9 cellular contexts compared by ENCODE assay signal in genomic region chr2:45938649-45939511, GRCh38.
DNase-seq lines count a peak whose midpoint lies in the region; ATAC-seq, FAIRE-seq and TF ChIP-seq lines count a peak whose summit lies in the region.
"Had no signal": no experiment of that assay in that cellular context is flagged by ENCODE, and none has a peak within 500 bp of the region (broad histone marks: within the 10 kb centered on the region; RNA-seq: fewer than 3 reads in every experiment).

No MANE protein-coding gene starts in this region.

- 23 to 48% (median 41%) methylated on average over 13 of the region's 13 CpGs for WGBS in small intestine, 3 donors

- no peaks in the 10 kb centered on the region for H3K27me3 ChIP-seq in right atrium auricular region
- H3K27me3 ChIP-seq in small intestine (ENCODE audit: control insufficient read depth in 2 of 2, insufficient read depth in 2 of 2, low read length in 2 of 2) = no peaks in the 10 kb centered on the region

- TF ChIP-seq CTCF in right atrium auricular region (IDR thresholded peaks at IDR 0.05) = no peak

- no peak for ATAC-seq in GM21786 (IDR thresholded peaks at IDR 0.05; ENCODE audit: unreplicated experiment)
- ATAC-seq in GM18873 (IDR thresholded peaks at IDR 0.05; ENCODE audit: low FRiP score, unreplicated experiment) = no peak

- no peak for FAIRE-seq in small intestine (lab: Jason Lieb, UNC)

- peak overlapping the region; percentile 45 to 55 for H3K27ac ChIP-seq in right atrium auricular region
- H3K27ac ChIP-seq in small intestine (ENCODE audit: low read depth in 1 of 2, low read length in 1 of 2) = peak overlapping the region; percentile 30 to 75

- H3K9me3 ChIP-seq in right atrium auricular region (no peaks in the 10 kb centered on the region), small intestine (ENCODE audit: control insufficient read depth, low read depth) (no peaks in the 10 kb centered on the region)

- H3K4me1 ChIP-seq in right atrium auricular region (peaks cover 0 to 28% of the 10 kb centered on the region in 2 donors), small intestine (ENCODE audit: control insufficient read depth in 2 of 2, insufficient read depth in 1 of 2, low read depth in 1 of 2, low read length in 1 of 2) (peaks cover 0 to 2% of the 10 kb centered on the region in 2 donors)

- H3K36me3 ChIP-seq in right atrium auricular region = no peaks in the 10 kb centered on the region
- H3K36me3 ChIP-seq in small intestine (ENCODE audit: control insufficient read depth in 2 of 2, insufficient read depth in 2 of 2, low read length in 2 of 2) = no peaks in the 10 kb centered on the region

- DNase-seq in H4 (ENCODE audit: low spot score) (peak; percentile 99), SW 1271 (lab: John Stamatoyannopoulos, UW) (peak; percentile 91 to 98), right atrium auricular region (ENCODE audit: low spot score) (peak; percentile 79), small intestine (peak; percentile 91), cerebellum (ENCODE audit: low spot score) (no peak), T-helper 2 cell (no peak)
- DNase-seq: cerebellar nuclear complex had no signal

- H3K4me3 ChIP-seq in right atrium auricular region (no peak overlapping the region), small intestine (ENCODE audit: low read depth in 1 of 2, low read length in 2 of 2) (no peak overlapping the region)

Comparison
In these comparisons a context has a peak if more than half of its experiments do, and no peak if none do; other contexts are left out.
1. DNase-seq: peak in H4 (single experiment), SW 1271 (2 of 2), right atrium auricular region (single experiment) and small intestine (single experiment); none in cerebellum (single experiment) and T-helper 2 cell (0 of 5).